22 cellular contexts compared by ENCODE assay signal in genomic region chr11:93936416-93936815, GRCh38.
DNase-seq lines count a peak whose midpoint lies in the region; FAIRE-seq and TF ChIP-seq lines count a peak whose summit lies in the region.
"Had no signal": no experiment of that assay in that cellular context is flagged by ENCODE, and none has a peak within 500 bp of the region (broad histone marks: within the 10 kb centered on the region; RNA-seq: fewer than 3 reads in every experiment).

No MANE protein-coding gene starts in this region.

- H3K4me2 ChIP-seq in keratinocyte (ENCODE audit: control insufficient read depth, extremely low read depth, insufficient read depth, low read depth, low read length) = no peak overlapping the region

- no peaks in the 10 kb centered on the region for H3K79me2 ChIP-seq in keratinocyte (ENCODE audit: control insufficient read depth, insufficient read depth, low read length)
- H3K79me2 ChIP-seq: parathyroid adenoma had no signal

- H2AFZ ChIP-seq in keratinocyte (ENCODE audit: control insufficient read depth, low read length) = no peak overlapping the region
- H2AFZ ChIP-seq: parathyroid adenoma had no signal

- TF ChIP-seq CTCF in HEK293 (tag by site-specific recombination; IDR thresholded peaks at IDR 0.05) (no peak), keratinocyte (optimal IDR thresholded peaks at IDR 0.05 in 1 of 3, IDR thresholded peaks at IDR 0.05 in 1 of 3, conservative IDR thresholded peaks at IDR 0.05 in 1 of 3; ENCODE audit: extremely low read depth in 1 of 3, insufficient read depth in 2 of 3, low read length in 3 of 3) (no peak)

- dilution Hi-C loops in keratinocyte (cut with MboI; ENCODE audit: extremely low pct_ligation_motif_present, low sequenced_read_pairs) = no loop called here

- peak; percentile 34 for FAIRE-seq in keratinocyte (lab: Jason Lieb, UNC)
- FAIRE-seq: astrocyte had no signal

- POLR2A ChIA-PET in HEK293 (lab: Yijun Ruan, JAX) = interaction anchor here (0.7 kb wide), 1 partner anchor 607 kb away, joined by 3 read pairs; the partner anchor contains the start of gene FUT4

- no peaks in the 10 kb centered on the region for H3K27me3 ChIP-seq in keratinocyte (ENCODE audit: control insufficient read depth, extremely low read depth, insufficient read depth, low read length)
- H3K27me3 ChIP-seq: gastroesophageal sphincter, suprapubic skin had no signal

- no peaks in the 10 kb centered on the region for H3K9me3 ChIP-seq in HEK293 (ENCODE audit: control insufficient read depth, insufficient read depth, low read depth, low read length)
- no peaks in the 10 kb centered on the region for H3K9me3 ChIP-seq in keratinocyte (ENCODE audit: control insufficient read depth, low read depth, low read length)
- H3K9me3 ChIP-seq: gastroesophageal sphincter, suprapubic skin had no signal

- no peaks in the 10 kb centered on the region for H3K36me3 ChIP-seq in HEK293 (ENCODE audit: control insufficient read depth in 2 of 2, insufficient read depth in 1 of 2, low read length in 2 of 2)
- no peaks in the 10 kb centered on the region for H3K36me3 ChIP-seq in keratinocyte (ENCODE audit: control insufficient read depth in 2 of 2, extremely low read depth in 1 of 2, insufficient read depth in 2 of 2, low read length in 2 of 2)
- H3K36me3 ChIP-seq: gastroesophageal sphincter, suprapubic skin had no signal

- H4K20me1 ChIP-seq in keratinocyte (ENCODE audit: control insufficient read depth, extremely low read depth, insufficient read depth, low read length) = no peaks in the 10 kb centered on the region

- H3K4me1 ChIP-seq in HEK293 (ENCODE audit: control insufficient read depth, insufficient read depth, low read length) (no peaks in the 10 kb centered on the region), keratinocyte (ENCODE audit: control insufficient read depth, extremely low read depth, insufficient read depth, low read length) (peaks cover 39% of the 10 kb centered on the region)
- H3K4me1 ChIP-seq: gastroesophageal sphincter, parathyroid adenoma, suprapubic skin had no signal

- H3K9me1 ChIP-seq in keratinocyte (ENCODE audit: control insufficient read depth, extremely low read depth, insufficient read depth, low read length) = no peaks in the 10 kb centered on the region

- DNase-seq in COR-L47 (lab: John Stamatoyannopoulos, UW) = peak; percentile 16
- DNase-seq in NCI-H82 (lab: John Stamatoyannopoulos, UW) = peak; percentile 48
- no peak for DNase-seq in keratinocyte (ENCODE audit: low read depth, low spot score)
- DNase-seq in effector CD8-positive, alpha-beta T cell (lab: John Stamatoyannopoulos, UW) = no peak
- DNase-seq in stimulated activated CD4-positive, alpha-beta T cell treated with anti-CD3 and anti-CD28 coated beads, Interleukin-2, amount 100 ng/mL, for 24 hours = no peak
- no peak for DNase-seq in activated naive CD4-positive, alpha-beta T cell treated with anti-CD3 and anti-CD28 coated beads, Interleukin-2, amount 50 U/mL, for 16 hours
- DNase-seq: activated CD4-positive, alpha-beta T cell treated with anti-CD3 and anti-CD28 coated beads for 1 hour; activated CD8-positive, alpha-beta memory T cell treated with anti-CD3 and anti-CD28 coated beads for 24 hours; activated T-cell treated with anti-CD3 and anti-CD28 coated beads, Interleukin-2, amount 50 U/mL, for 4 hours; CD4-positive, CD25-positive, alpha-beta regulatory T cell; DND-41; effector memory CD4-positive, alpha-beta T cell; H7; KBM-7; stimulated activated CD4-positive, alpha-beta T cell treated with anti-CD3 and anti-CD28 coated beads, Interleukin-15, amount 100 ng/mL, for 24 hours; T-helper 9 cell had no signal

- no peak overlapping the region for H3K9ac ChIP-seq in keratinocyte (ENCODE audit: control insufficient read depth, extremely low read depth, insufficient read depth, low read length)
- H3K9ac ChIP-seq: parathyroid adenoma had no signal

- no peak overlapping the region for H3K27ac ChIP-seq in HEK293 (ENCODE audit: extremely low read depth, low read depth, low read length)
- no peak overlapping the region for H3K27ac ChIP-seq in keratinocyte (ENCODE audit: control insufficient read depth, insufficient read depth, low read length)
- H3K27ac ChIP-seq: gastroesophageal sphincter, parathyroid adenoma, SK-N-MC, suprapubic skin had no signal

- CTCF ChIA-PET in HEK293 (lab: Yijun Ruan, JAX) = interaction anchor here (0.5 to 0.7 kb wide), 4 partner anchors 53 to 235 kb away, joined by 3 read pairs; partner anchors contain the start of gene PANX1

- no peak overlapping the region for H3K4me3 ChIP-seq in HEK293 (ENCODE audit: low read depth, low read length)
- no peak overlapping the region for H3K4me3 ChIP-seq in keratinocyte (ENCODE audit: control insufficient read depth in 2 of 3, extremely low read depth in 1 of 3, insufficient read depth in 2 of 3, low read depth in 1 of 3, low read length in 3 of 3)
- H3K4me3 ChIP-seq: gastroesophageal sphincter, SK-N-MC, suprapubic skin had no signal

TF ChIP-seq in HEK293, 187 proteins besides CTCF, POLR2A, EP300 and RAD21:
- peak; percentile 35; the same call in 1 of the 2 replicates for TF ChIP-seq SCRT2 (tag by site-specific recombination; IDR thresholded peaks at IDR 0.05)
- peak; percentile 69; the same call in 1 of the 2 replicates for TF ChIP-seq ZNF449 (tag by site-specific recombination; IDR thresholded peaks at IDR 0.05)
- no peak for TF ChIP-seq ZNF626 (tag by site-specific recombination; IDR thresholded peaks at IDR 0.05)

Comparison
In these comparisons a context has a peak if more than half of its experiments do, and no peak if none do; other contexts are left out.
1. DNase-seq: peak in COR-L47 (single experiment) and NCI-H82 (single experiment); none in keratinocyte (single experiment), effector CD8-positive, alpha-beta T cell (single experiment), stimulated activated CD4-positive, alpha-beta T cell treated with anti-CD3 and anti-CD28 coated beads, Interleukin-2, amount 100 ng/mL, for 24 hours (0 of 2) and activated naive CD4-positive, alpha-beta T cell treated with anti-CD3 and anti-CD28 coated beads, Interleukin-2, amount 50 U/mL, for 16 hours (single experiment).